Comparison of ENCODE assay signal across 13 cellular contexts in genomic region chr5:135320718-135321484, GRCh38.
"Had no signal": no experiment of that assay in that cellular context is flagged by ENCODE, and none has a peak within 500 bp of the region (broad histone marks: within the 10 kb centered on the region; RNA-seq: fewer than 3 reads in every experiment).

No MANE protein-coding gene starts in this region.

- H3K27ac ChIP-seq: cardiac muscle cell, esophagus muscularis mucosa, left lung had no signal

- H3K9ac ChIP-seq: SK-N-SH had no signal

- H3K4me1 Mint-ChIP-seq: nephron had no signal

- H3K27me3 ChIP-seq: esophagus muscularis mucosa, left lung had no signal

- H3K27ac Mint-ChIP-seq: activated CD4-positive, alpha-beta memory T cell treated with anti-CD3 and anti-CD28 coated beads for 36 hours; activated CD4-positive, alpha-beta T cell treated with anti-CD3 and anti-CD28 coated beads for 36 hours; activated naive CD4-positive, alpha-beta T cell treated with anti-CD3 and anti-CD28 coated beads for 36 hours; nephron had no signal

- H3K4me3 Mint-ChIP-seq: activated CD4-positive, alpha-beta memory T cell treated with anti-CD3 and anti-CD28 coated beads for 36 hours; activated CD4-positive, alpha-beta T cell treated with anti-CD3 and anti-CD28 coated beads for 36 hours; activated naive CD4-positive, alpha-beta T cell treated with anti-CD3 and anti-CD28 coated beads for 36 hours; nephron had no signal

- H3K36me3 Mint-ChIP-seq: activated CD4-positive, alpha-beta memory T cell treated with anti-CD3 and anti-CD28 coated beads for 36 hours had no signal

- H3K9me3 ChIP-seq: esophagus muscularis mucosa, left lung, SK-N-SH had no signal

- H3K36me3 ChIP-seq: cardiac muscle cell, esophagus muscularis mucosa, left lung had no signal

- H3K4me3 ChIP-seq: cardiac muscle cell, esophagus muscularis mucosa, left lung had no signal

- ATAC-seq: activated CD4-positive, alpha-beta T cell treated with anti-CD3 and anti-CD28 coated beads for 36 hours; left lung; sciatic nerve had no signal

- DNase-seq: activated CD4-positive, alpha-beta memory T cell treated with anti-CD3 and anti-CD28 coated beads for 36 hours; activated CD4-positive, alpha-beta T cell treated with anti-CD3 and anti-CD28 coated beads for 36 hours; activated naive CD4-positive, alpha-beta T cell treated with anti-CD3 and anti-CD28 coated beads for 36 hours; activated T-cell treated with anti-CD3 and anti-CD28 coated beads for 4 hours; SK-N-SH; T-helper 1 cell; T1000 had no signal

- H3K4me1 ChIP-seq: esophagus muscularis mucosa, left lung had no signal

- H3K9me3 Mint-ChIP-seq: activated CD4-positive, alpha-beta memory T cell treated with anti-CD3 and anti-CD28 coated beads for 36 hours; activated naive CD4-positive, alpha-beta T cell treated with anti-CD3 and anti-CD28 coated beads for 36 hours; nephron had no signal

- FAIRE-seq: islet of Langerhans had no signal

- H3K27me3 Mint-ChIP-seq: activated CD4-positive, alpha-beta memory T cell treated with anti-CD3 and anti-CD28 coated beads for 36 hours; activated CD4-positive, alpha-beta T cell treated with anti-CD3 and anti-CD28 coated beads for 36 hours had no signal

- H3K4me2 ChIP-seq: SK-N-SH had no signal
